Comparison of ENCODE assay signal across 23 cellular contexts in genomic region chr9:94287877-94288513, GRCh38. TPM values are rescaled to one million over a fixed set of nuclear protein-coding genes. Genes with fewer than 3 reads are reported as not detected.
DNase-seq lines count a peak whose midpoint lies in the region; ATAC-seq, FAIRE-seq and TF ChIP-seq lines count a peak whose summit lies in the region.
"Had no signal": no experiment of that assay in that cellular context is flagged by ENCODE, and none has a peak within 500 bp of the region (broad histone marks: within the 10 kb centered on the region; RNA-seq: fewer than 3 reads in every experiment).

No MANE protein-coding gene starts in this region.

- TF ChIP-seq CTCF in esophagus muscularis mucosa (IDR thresholded peaks at IDR 0.05) (no peak), sigmoid colon (IDR thresholded peaks at IDR 0.05) (no peak), osteoblast (IDR thresholded peaks at IDR 0.05; ENCODE audit: extremely low read depth, low read depth, low read length) (no peak), GM13976 (IDR thresholded peaks at IDR 0.05; ENCODE audit: borderline replicate concordance, control extremely low read depth, extremely low read depth, insufficient read depth, missing control alignments) (no peak)

- FAIRE-seq in H54 (lab: Jason Lieb, UNC), result peak; percentile 53
- FAIRE-seq: HepG2 had no signal

- 77% methylated on average over 7 of the region's 7 CpGs for WGBS in esophagus muscularis mucosa
- 90 to 96% methylated on average over 7 of the region's 7 CpGs for WGBS in sigmoid colon, 2 donors

- H4K20me1 ChIP-seq in osteoblast (ENCODE audit: insufficient read depth, low read length), result no peaks in the 10 kb centered on the region

- H2AFZ ChIP-seq in osteoblast (ENCODE audit: low read length), result no peak overlapping the region

- no peak for TF ChIP-seq POLR2A in H54 (IDR thresholded peaks at IDR 0.05; ENCODE audit: low read depth, low read length)
- TF ChIP-seq POLR2A in esophagus muscularis mucosa (IDR thresholded peaks at IDR 0.05; ENCODE audit: low read depth), result no peak
- no peak for TF ChIP-seq POLR2A in sigmoid colon (IDR thresholded peaks at IDR 0.05)

- peaks cover under 1 to 14% (median 8%) of the 10 kb centered on the region in 4 donors for H3K36me3 ChIP-seq in esophagus muscularis mucosa
- H3K36me3 ChIP-seq in sigmoid colon, result peaks cover 0 to 8% (median under 1%) of the 10 kb centered on the region in 4 donors
- H3K36me3 ChIP-seq in osteoblast (ENCODE audit: insufficient read depth, low read length), result peaks cover 3% of the 10 kb centered on the region

- H3K27ac ChIP-seq in esophagus muscularis mucosa (replicated peaks in 1 of 4), result peak overlapping the region in 3 of 4 donors; percentile 8 to 61 (median 28)
- peak overlapping the region in 3 of 4 donors; percentile 65 to 68 (median 67) for H3K27ac ChIP-seq in sigmoid colon
- H3K27ac ChIP-seq in osteoblast (ENCODE audit: low read depth, low read length), result no peak overlapping the region
- H3K27ac ChIP-seq: RWPE1 had no signal

- H3K79me2 ChIP-seq in osteoblast (ENCODE audit: insufficient read depth, low read length), result no peaks in the 10 kb centered on the region

- H3K4me2 ChIP-seq in osteoblast (ENCODE audit: insufficient read depth, low read length), result no peak overlapping the region

- intact Hi-C loops in esophagus muscularis mucosa (cut with DNase I) (no loop called here), left ventricle myocardium superior (cut with micrococcal nuclease) (no loop called here), sigmoid colon (cut with DNase I) (no loop called here)

- H3K4me1 ChIP-seq in esophagus muscularis mucosa (peaks cover 0 to 14% (median 13%) of the 10 kb centered on the region in 4 donors), sigmoid colon (peaks cover 0 to 39% (median 22%) of the 10 kb centered on the region in 4 donors), osteoblast (ENCODE audit: insufficient read depth, low read length) (peaks cover 12% of the 10 kb centered on the region)
- H3K4me1 ChIP-seq: Caco-2 had no signal

- H3K4me3 ChIP-seq in esophagus muscularis mucosa, result no peak overlapping the region
- H3K4me3 ChIP-seq in sigmoid colon, result no peak overlapping the region
- H3K4me3 ChIP-seq in osteoblast (ENCODE audit: insufficient read depth, low read length), result no peak overlapping the region

- in situ Hi-C loops in GM13976 (cut with MboI; ENCODE audit: low sequenced_read_pairs, unreplicated experiment), result no loop called here

- DNase-seq in H54 (ENCODE audit: insufficient read length, low spot score) (no peak), esophagus muscularis mucosa (ENCODE audit: extremely low spot score) (no peak), left ventricle myocardium superior (no peak), sigmoid colon (no peak), A172 (ENCODE audit: low spot score) (no peak), NAMALWA (ENCODE audit: low spot score) (no peak), osteoblast (ENCODE audit: insufficient read length, low spot score, missing footprints) (no peak), GM13976 (ENCODE audit: low spot score) (no peak)
- DNase-seq: ACHN, AML-193, Caco-2, DMS53, H9, Karpas-422, MM.1S, NCI-H1105 treated with DMSO at 0.1 percent for 48 hours, NCI-H1694 treated with DMSO at 0.1 percent for 48 hours, NCI-H446, NCI-H748 treated with DMSO at 0.1 percent for 48 hours had no signal

- H3K27me3 ChIP-seq in esophagus muscularis mucosa (no peaks in the 10 kb centered on the region), sigmoid colon (no peaks in the 10 kb centered on the region), osteoblast (ENCODE audit: insufficient read depth, low read length) (no peaks in the 10 kb centered on the region)

- ATAC-seq in left ventricle myocardium superior, result peak; percentile 95
- ATAC-seq: HepG2 had no signal

- TF ChIP-seq EP300 in esophagus muscularis mucosa (IDR thresholded peaks at IDR 0.05) (no peak), sigmoid colon (IDR thresholded peaks at IDR 0.05) (no peak)

- H3K9me3 ChIP-seq in esophagus muscularis mucosa (no peaks in the 10 kb centered on the region), sigmoid colon (no peaks in the 10 kb centered on the region), osteoblast (ENCODE audit: low read depth, low read length) (no peaks in the 10 kb centered on the region)
- H3K9me3 ChIP-seq: Caco-2 had no signal

RNA-seq across cellular contexts. Expression of gene ZNF169, which starts 28.9 kb away (rescaled TPM):
- total RNA-seq in esophagus muscularis mucosa (1 to 10 TPM; 3.7 to 5.3 (median 4.3) TPM), left ventricle myocardium superior (1.3 TPM), sigmoid colon (10 to 100 TPM in 3 of 4 donors, 1 to 10 TPM in 1; 9.6 to 24.6 (median 16.9) TPM), osteoblast (4.0 and 5.9 TPM in 2 replicates)
- polyA plus RNA-seq in sigmoid colon, result 1 to 10 TPM; 1.2 to 5.5 (median 1.8) TPM
- 2.2 and 3.2 TPM in 2 replicates for total RNA-seq in A172 (2014; rRNA removed; shearing (Covaris generic))

RNA-seq across cellular contexts. Expression of gene NUTM2F, which starts 40.4 kb away (rescaled TPM):
- total RNA-seq in esophagus muscularis mucosa (not detected), left ventricle myocardium superior (not detected), sigmoid colon (not detected), osteoblast (not detected in 2 replicates)
- not detected for polyA plus RNA-seq in sigmoid colon
- not detected in 2 replicates for total RNA-seq in A172 (2014; rRNA removed; shearing (Covaris generic))
- total RNA-seq: Caco-2, H9, SK-MEL-5 had no signal
- polyA plus RNA-seq: CD14-positive monocyte, HepG2 had no signal
